1 cellular context compared by ENCODE assay signal in the genomic region with DNA sequence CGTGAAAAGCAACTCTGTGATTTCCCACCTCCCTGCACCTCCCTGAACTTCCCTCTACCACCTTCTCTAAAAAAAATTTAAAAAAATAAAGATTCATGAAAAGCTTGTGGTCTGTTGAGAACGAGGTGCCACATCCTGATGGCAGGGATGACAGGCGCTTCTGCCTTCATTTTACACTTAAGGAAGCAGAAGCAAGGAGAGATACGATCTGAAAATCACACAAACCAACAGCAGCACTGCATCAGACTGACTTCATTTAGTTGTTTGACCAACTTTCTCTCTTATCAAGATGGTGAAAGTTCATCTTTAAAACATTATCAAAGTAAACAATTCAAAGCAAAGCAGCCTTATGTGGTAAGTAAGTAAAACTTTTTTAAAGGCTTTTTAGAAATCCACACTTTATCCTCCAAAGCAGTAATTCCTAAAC.
TF ChIP-seq lines count a peak whose summit lies in the region.

No MANE protein-coding gene starts in this region.

TF ChIP-seq in IMR-90, 13 proteins besides CTCF, POLR2A, EP300 and RAD21:
- TF ChIP-seq MAZ (IDR thresholded peaks at IDR 0.05; ENCODE audit: borderline replicate concordance, low read depth, low read length) = no peak
- TF ChIP-seq CEBPB (IDR thresholded peaks at IDR 0.05; ENCODE audit: low read depth, low read length) = no peak
- TF ChIP-seq RFX5 (IDR thresholded peaks at IDR 0.05; ENCODE audit: low read depth, low read length) = no peak
- no peak for TF ChIP-seq RCOR1 (IDR thresholded peaks at IDR 0.05; ENCODE audit: insufficient replicate concordance, low read length)
- TF ChIP-seq SMC3 (IDR thresholded peaks at IDR 0.05; ENCODE audit: low read depth, low read length) = no peak
- TF ChIP-seq BHLHE40 (IDR thresholded peaks at IDR 0.05; ENCODE audit: low read depth, low read length) = no peak
- no peak for TF ChIP-seq CHD1 (IDR thresholded peaks at IDR 0.05; ENCODE audit: low read depth, low read length)
- TF ChIP-seq, protein P1, sequence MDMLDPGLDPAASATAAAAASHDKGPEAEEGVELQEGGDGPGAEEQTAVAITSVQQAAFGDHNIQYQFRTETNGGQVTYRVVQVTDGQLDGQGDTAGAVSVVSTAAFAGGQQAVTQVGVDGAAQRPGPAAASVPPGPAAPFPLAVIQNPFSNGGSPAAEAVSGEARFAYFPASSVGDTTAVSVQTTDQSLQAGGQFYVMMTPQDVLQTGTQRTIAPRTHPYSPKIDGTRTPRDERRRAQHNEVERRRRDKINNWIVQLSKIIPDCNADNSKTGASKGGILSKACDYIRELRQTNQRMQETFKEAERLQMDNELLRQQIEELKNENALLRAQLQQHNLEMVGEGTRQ (IDR thresholded peaks at IDR 0.05; ENCODE audit: low read depth, low read length) = no peak
- no peak for TF ChIP-seq NFE2L2 (IDR thresholded peaks at IDR 0.05; ENCODE audit: low read depth, low read length)
- TF ChIP-seq FOS (IDR thresholded peaks at IDR 0.05; ENCODE audit: low read depth, low read length) = no peak
- no peak for TF ChIP-seq ELK1 (IDR thresholded peaks at IDR 0.05; ENCODE audit: borderline replicate concordance, low read depth, low read length)
- no peak for TF ChIP-seq MXI1 (IDR thresholded peaks at IDR 0.05; ENCODE audit: borderline replicate concordance, low read depth, low read length)
- no peak for TF ChIP-seq MAFK (IDR thresholded peaks at IDR 0.05; ENCODE audit: low read depth, low read length)
